Comparison of ENCODE assay signal across 25 cellular contexts in the genomic region with DNA sequence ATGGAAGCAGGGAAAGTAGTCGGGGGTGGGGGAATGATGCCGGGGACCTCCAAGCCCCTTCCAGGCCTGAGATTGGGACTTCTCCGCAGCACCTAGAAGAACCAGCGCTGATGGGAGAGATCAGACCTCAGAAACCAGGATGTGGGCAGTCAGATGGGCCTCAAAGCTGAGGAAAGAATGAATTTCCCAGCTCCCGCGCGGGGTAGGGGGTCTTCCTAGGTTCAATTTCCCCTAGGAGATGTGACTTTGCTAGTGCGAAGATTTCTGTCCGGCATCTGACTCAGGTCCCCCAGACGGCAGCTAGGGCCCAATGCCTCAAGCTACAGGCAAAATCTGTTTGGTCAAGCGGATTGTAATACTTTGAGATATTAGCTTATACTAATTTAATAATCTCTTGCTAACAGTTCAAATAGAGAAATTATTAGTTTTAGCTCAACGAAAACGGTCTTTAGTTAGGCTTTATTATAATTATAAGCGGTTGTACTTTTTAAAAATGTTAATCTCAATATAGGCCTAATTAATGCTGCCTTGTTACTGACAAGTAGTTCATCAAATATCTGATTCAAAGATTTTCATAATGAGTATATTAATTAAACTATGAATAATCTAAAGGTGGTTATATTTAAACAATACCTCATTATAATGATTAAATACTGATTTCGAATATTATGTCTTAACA. TPM values are rescaled to one million over a fixed set of nuclear protein-coding genes. Genes with fewer than 3 reads are reported as not detected.
DNase-seq lines count a peak whose midpoint lies in the region; ATAC-seq and FAIRE-seq lines count a peak whose summit lies in the region.
"Had no signal": no experiment of that assay in that cellular context is flagged by ENCODE, and none has a peak within 500 bp of the region (broad histone marks: within the 10 kb centered on the region; RNA-seq: fewer than 3 reads in every experiment).

No MANE protein-coding gene starts in this region.

- H3K4me2 ChIP-seq in trophoblast cell (ENCODE audit: low read length): no peak overlapping the region
- H3K4me2 ChIP-seq: KMS-11 had no signal

- no peak overlapping the region for H3K4me3 Mint-ChIP-seq in activated CD4-positive, alpha-beta T cell treated with anti-CD3 and anti-CD28 coated beads, Interleukin-2, amount 10 ng/mL, durations not matched to agents 24 days and 14 days
- peak overlapping the region in 1 of 4 donors; percentile 73 for H3K4me3 Mint-ChIP-seq in IgD-negative memory B cell
- H3K4me3 Mint-ChIP-seq: activated CD8-positive, alpha-beta T cell treated with anti-CD3 and anti-CD28 coated beads, Interleukin-2, amount 10 ng/mL, durations not matched to agents 7 days and 5 days; T-helper 1 cell treated with Interleukin-12 subunit alpha and Interleukin-12 subunit beta and Interleukin-4 antibody, amounts not matched to agents 30 μg/mL and 1 μg/mL, for 36 hours had no signal

- peak overlapping the region; percentile 56 for H2BK12ac ChIP-seq in trophoblast cell (ENCODE audit: low read length)

- H3K27me3 ChIP-seq in trophoblast cell (ENCODE audit: insufficient read depth, low read length): peaks cover 15% of the 10 kb centered on the region

- H2AK5ac ChIP-seq in trophoblast cell (ENCODE audit: low read length): peak overlapping the region; percentile 69

- H2AFZ ChIP-seq in trophoblast cell (ENCODE audit: insufficient read depth, low read length, poor library complexity): no peak overlapping the region

- peaks cover 50% of the 10 kb centered on the region for H3K79me1 ChIP-seq in trophoblast cell (ENCODE audit: low read length)

- peaks cover 16% of the 10 kb centered on the region for H3K79me2 ChIP-seq in trophoblast cell (ENCODE audit: control insufficient read depth, insufficient read depth, low read length, poor library complexity)

- no peak overlapping the region for H3K9ac ChIP-seq in trophoblast cell (ENCODE audit: low read length)
- H3K9ac ChIP-seq: KMS-11 had no signal

- H3K4me1 ChIP-seq in trophoblast cell (ENCODE audit: control insufficient read depth in 1 of 2, insufficient read depth in 2 of 2, low read length in 2 of 2): peaks cover 24 to 30% of the 10 kb centered on the region in 2 experiments
- H3K4me1 ChIP-seq: BE2C had no signal

- no peak overlapping the region for H3K27ac ChIP-seq in trophoblast cell (ENCODE audit: low read depth, low read length)
- H3K27ac ChIP-seq: KMS-11, left lung, RWPE1, stomach had no signal

- H3K36me3 ChIP-seq in trophoblast cell (ENCODE audit: control insufficient read depth in 1 of 2, insufficient read depth in 2 of 2, low read length in 2 of 2): peaks cover 0 to 8% of the 10 kb centered on the region in 2 experiments
- H3K36me3 ChIP-seq: BE2C, left lung, stomach, thyroid gland had no signal

- ATAC-seq in HG02840 (IDR thresholded peaks at IDR 0.05; ENCODE audit: low FRiP score, unreplicated experiment): no peak
- ATAC-seq: activated CD8-positive, alpha-beta T cell treated with anti-CD3 and anti-CD28 coated beads, Interleukin-2, amount 10 ng/mL, durations not matched to agents 7 days and 5 days; left lung had no signal

- H4K91ac ChIP-seq in trophoblast cell (ENCODE audit: low read depth, low read length): peak overlapping the region; percentile 75

- H3K23ac ChIP-seq in trophoblast cell (ENCODE audit: low read length): no peak overlapping the region

- H3K9me3 ChIP-seq in trophoblast cell (ENCODE audit: insufficient read depth, low read depth, low read length): no peaks in the 10 kb centered on the region
- H3K9me3 ChIP-seq: BE2C, left lung, thyroid gland had no signal

- peak overlapping the region; percentile 63 for H2BK120ac ChIP-seq in trophoblast cell (ENCODE audit: insufficient read depth, low read length, poor library complexity)

- no peak overlapping the region for H3K4ac ChIP-seq in trophoblast cell (ENCODE audit: low read depth, low read length)

- peak; percentile 63 for FAIRE-seq in frontal cortex (lab: Jason Lieb, UNC)
- FAIRE-seq: small intestine had no signal

- no peak overlapping the region for H2BK5ac ChIP-seq in trophoblast cell (ENCODE audit: low read depth, low read length, poor library complexity)

- H3K27ac Mint-ChIP-seq in activated CD4-positive, alpha-beta T cell treated with anti-CD3 and anti-CD28 coated beads, Interleukin-2, amount 10 ng/mL, durations not matched to agents 24 days and 14 days: no peak overlapping the region
- H3K27ac Mint-ChIP-seq in IgD-negative memory B cell: peak overlapping the region; percentile 77 to 100 (median 85)
- H3K27ac Mint-ChIP-seq: activated CD8-positive, alpha-beta T cell treated with anti-CD3 and anti-CD28 coated beads, Interleukin-2, amount 10 ng/mL, durations not matched to agents 7 days and 5 days had no signal

- no CpG with 5 or more reads among the region's 15 CpGs for WGBS in trophoblast cell (ENCODE audit: extremely low coverage, insufficient coverage, insufficient read length)

- no peak overlapping the region for H3K4me3 ChIP-seq in trophoblast cell (ENCODE audit: low read depth, low read length)
- H3K4me3 ChIP-seq: left lung, stomach, thyroid gland had no signal

- H3K9me3 Mint-ChIP-seq in activated CD4-positive, alpha-beta T cell treated with anti-CD3 and anti-CD28 coated beads, Interleukin-2, amount 10 ng/mL, durations not matched to agents 24 days and 14 days: peaks cover 16% of the 10 kb centered on the region
- H3K9me3 Mint-ChIP-seq in IgD-negative memory B cell: peaks cover 2 to 11% (median 4%) of the 10 kb centered on the region in 3 donors
- H3K9me3 Mint-ChIP-seq: T-helper 1 cell treated with Interleukin-12 subunit alpha and Interleukin-12 subunit beta and Interleukin-4 antibody, amounts not matched to agents 30 μg/mL and 1 μg/mL, for 36 hours had no signal

- peaks cover 28% of the 10 kb centered on the region for H3K4me1 Mint-ChIP-seq in activated CD4-positive, alpha-beta T cell treated with anti-CD3 and anti-CD28 coated beads, Interleukin-2, amount 10 ng/mL, durations not matched to agents 24 days and 14 days
- peaks cover 9 to 18% (median 10%) of the 10 kb centered on the region in 3 donors for H3K4me1 Mint-ChIP-seq in IgD-negative memory B cell

- intact Hi-C loops in activated CD4-positive, alpha-beta T cell treated with anti-CD3 and anti-CD28 coated beads, Interleukin-2, amount 10 ng/mL, durations not matched to agents 24 days and 14 days (cut with micrococcal nuclease): loop anchor here (5.0 kb wide), 1 partner anchor 1379 kb away; no protein-coding TSS in a partner anchor

- H3K36me3 Mint-ChIP-seq in activated CD4-positive, alpha-beta T cell treated with anti-CD3 and anti-CD28 coated beads, Interleukin-2, amount 10 ng/mL, durations not matched to agents 24 days and 14 days (ENCODE audit: low read depth): peaks cover 15% of the 10 kb centered on the region
- H3K36me3 Mint-ChIP-seq in IgD-negative memory B cell: peaks cover 1% of the 10 kb centered on the region

- DNase-seq in activated CD4-positive, alpha-beta T cell treated with anti-CD3 and anti-CD28 coated beads, Interleukin-2, amount 10 ng/mL, durations not matched to agents 24 days and 14 days: peak; percentile 59
- no peak for DNase-seq in activated CD4-positive, alpha-beta T cell treated with anti-CD3 and anti-CD28 coated beads, Interleukin-2, amount 50 U/mL, for 1 hour
- peak in 1 of 2 donors; percentile 10 for DNase-seq in frontal cortex (ENCODE audit: low spot score in 2 of 2)
- no peak for DNase-seq in trophoblast cell
- no peak for DNase-seq in NCI-H1105 (lab: John Stamatoyannopoulos, UW)
- DNase-seq in SHP77 (lab: John Stamatoyannopoulos, UW): no peak
- DNase-seq: 8988T; activated CD4-positive, alpha-beta T cell treated with anti-CD3 and anti-CD28 coated beads for 1 hour; activated CD8-positive, alpha-beta T cell treated with anti-CD3 and anti-CD28 coated beads, Interleukin-2, amount 10 ng/mL, durations not matched to agents 7 days and 5 days; activated gamma-delta T cell treated with Interleukin-2 at 50 U/mL for 16 hours; BE2C; DMS153; left lung; nucleus accumbens; small intestine; stomach; thyroid gland had no signal

- H4K12ac ChIP-seq in trophoblast cell (ENCODE audit: low read depth, low read length): peak overlapping the region; percentile 48

- peak overlapping the region; percentile 36 for H3K14ac ChIP-seq in trophoblast cell (ENCODE audit: low read length)

- H4K8ac ChIP-seq in trophoblast cell (ENCODE audit: low read depth, low read length): no peak overlapping the region

- H3K27me3 Mint-ChIP-seq in activated CD4-positive, alpha-beta T cell treated with anti-CD3 and anti-CD28 coated beads, Interleukin-2, amount 10 ng/mL, durations not matched to agents 24 days and 14 days: peaks cover 89% of the 10 kb centered on the region
- H3K27me3 Mint-ChIP-seq in IgD-negative memory B cell: peaks cover 76% of the 10 kb centered on the region

- no peak overlapping the region for H3K18ac ChIP-seq in trophoblast cell (ENCODE audit: low read length)

RNA-seq across cellular contexts. Expression of gene DLX1, which starts 5.8 kb away (rescaled TPM):
- not detected in 2 replicates for total RNA-seq in activated CD4-positive, alpha-beta T cell treated with anti-CD3 and anti-CD28 coated beads, Interleukin-2, amount 10 ng/mL, durations not matched to agents 24 days and 14 days
- not detected for polyA plus RNA-seq in IgD-negative memory B cell
- total RNA-seq in frontal cortex: 21.6 TPM
- 14.1 and 14.7 TPM in 2 replicates for polyA plus RNA-seq in trophoblast cell (2013)
- total RNA-seq: activated CD8-positive, alpha-beta T cell treated with anti-CD3 and anti-CD28 coated beads, Interleukin-2, amount 10 ng/mL, durations not matched to agents 7 days and 5 days; fibroblast of lung; left lung had no signal

RNA-seq across cellular contexts. Expression of gene DLX2, which starts 11.6 kb away (rescaled TPM):
- 0.26 TPM in 1 of 2 replicates, not detected in the other for total RNA-seq in activated CD4-positive, alpha-beta T cell treated with anti-CD3 and anti-CD28 coated beads, Interleukin-2, amount 10 ng/mL, durations not matched to agents 24 days and 14 days
- not detected for polyA plus RNA-seq in IgD-negative memory B cell
- 2.9 TPM for total RNA-seq in frontal cortex
- polyA plus RNA-seq in trophoblast cell (2013): 25.2 and 26.9 TPM in 2 replicates
- total RNA-seq: activated CD8-positive, alpha-beta T cell treated with anti-CD3 and anti-CD28 coated beads, Interleukin-2, amount 10 ng/mL, durations not matched to agents 7 days and 5 days; fibroblast of lung; HT-29; left lung; mesenteric fat pad; stomach had no signal
- polyA plus RNA-seq: fibroblast of lung had no signal

Comparison
In these comparisons a context has a peak if more than half of its experiments do, and no peak if none do; other contexts are left out.
1. RNA of gene DLX1, which starts 5.8 kb away (total RNA-seq): 21.6 TPM in frontal cortex (single experiment); not detected in activated CD4-positive, alpha-beta T cell treated with anti-CD3 and anti-CD28 coated beads, Interleukin-2, amount 10 ng/mL, durations not matched to agents 24 days and 14 days; every median in the first group is over 10 times any median in the second.